ENCODE assay signal across 18 cellular contexts in genomic region chr21:38175321-38175720, GRCh38.
"Had no signal": no experiment of that assay in that cellular context is flagged by ENCODE, and none has a peak within 500 bp of the region (broad histone marks: within the 10 kb centered on the region; RNA-seq: fewer than 3 reads in every experiment).

No MANE protein-coding gene starts in this region.

- DNase-seq: activated CD4-positive, alpha-beta T cell treated with anti-CD3 and anti-CD28 coated beads, Interleukin-2, amount 10 ng/mL, durations not matched to agents 24 days and 14 days; activated CD8-positive, alpha-beta memory T cell treated with anti-CD3 and anti-CD28 coated beads, Interleukin-2, amount 50 U/mL, for 48 hours; activated gamma-delta T cell treated with Interleukin-2 at 50 U/mL for 16 hours; activated naive CD8-positive, alpha-beta T cell treated with anti-CD3 and anti-CD28 coated beads, Interleukin-2, amount 10 ng/mL, durations not matched to agents 7 days and 5 days; activated T-cell treated with anti-CD3 and anti-CD28 coated beads, Interleukin-2, amount 50 U/mL, for 72 hours; anterior cingulate cortex; esophagus squamous epithelium; islet precursor cell; naive thymus-derived CD4-positive, alpha-beta T cell; posterior cingulate gyrus; retina; stimulated activated CD4-positive, alpha-beta T cell treated with anti-CD3 and anti-CD28 coated beads, Interleukin-15, amount 100 ng/mL, for 24 hours; stimulated activated CD4-positive, alpha-beta T cell treated with anti-CD3 and anti-CD28 coated beads, Interleukin-4, amount 100 ng/mL, for 1 hour; stimulated activated naive B cell treated with anti-CD40 and anti-IgM and Interleukin-4, amounts not matched to agents 10 μg/mL and 1 μg/mL and 100 μg/mL, for 72 hours; transverse colon had no signal

- H3K4me1 ChIP-seq: transverse colon, vagina had no signal

- H3K4me3 ChIP-seq: cardiac muscle cell, esophagus squamous epithelium, transverse colon, vagina had no signal

- H3K27me3 ChIP-seq: cardiac muscle cell, esophagus squamous epithelium, neutrophil, transverse colon, vagina had no signal

- H3K36me3 ChIP-seq: cardiac muscle cell, esophagus squamous epithelium, neutrophil, transverse colon, vagina had no signal

- H3K27ac ChIP-seq: cardiac muscle cell, esophagus squamous epithelium, neutrophil, transverse colon, vagina had no signal

- H3K9me3 ChIP-seq: esophagus squamous epithelium, neutrophil, transverse colon, vagina had no signal
